Comparison of ENCODE assay signal across 8 cellular contexts in the genomic region with DNA sequence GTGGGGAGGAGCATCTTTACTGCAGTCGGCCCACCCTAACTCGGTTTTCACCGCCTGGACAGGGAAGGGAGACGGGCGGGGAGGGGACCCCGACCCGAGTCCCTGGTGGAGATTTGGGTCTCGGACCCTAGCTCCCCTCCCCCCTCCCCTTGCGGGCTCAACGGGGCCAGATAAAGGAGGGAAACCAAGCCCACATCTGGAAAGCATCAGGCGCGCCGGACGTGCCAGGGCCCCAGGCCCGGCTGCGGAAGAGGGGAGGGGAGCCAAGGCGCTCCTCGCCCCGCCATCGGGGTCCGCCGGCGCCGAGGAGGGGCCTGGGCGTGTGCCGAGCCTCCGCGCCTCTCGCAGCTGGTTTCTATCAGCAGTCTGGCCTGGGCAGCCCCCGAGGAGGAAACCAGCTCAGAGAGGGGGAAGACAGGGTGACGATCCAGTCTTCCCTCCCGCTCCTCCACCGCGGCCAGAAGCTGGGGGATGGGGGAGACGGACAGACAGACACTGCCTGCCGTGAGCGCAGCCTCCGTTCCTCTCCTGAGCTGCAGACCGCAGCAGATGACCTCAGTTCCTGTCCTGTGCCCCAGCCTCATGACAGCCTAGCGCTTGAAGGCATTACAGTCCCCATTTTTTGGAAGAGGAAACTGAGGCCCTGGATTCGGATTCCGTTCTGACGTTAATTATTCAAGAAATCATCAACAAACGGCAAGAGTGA. TPM values are rescaled to one million over a fixed set of nuclear protein-coding genes. Genes with fewer than 3 reads are reported as not detected.
A peak's percentile ranks its signal among the peaks of the same experiment; 100 is the strongest.
DNase-seq lines count a peak whose midpoint lies in the region; ATAC-seq, FAIRE-seq and TF ChIP-seq lines count a peak whose summit lies in the region.

No MANE protein-coding gene starts in this region.

- peaks cover 5% of the 10 kb centered on the region for H3K4me1 Mint-ChIP-seq in type B pancreatic cell (ENCODE audit: unreplicated experiment)

- H3K4me2 ChIP-seq in HepG2 (ENCODE audit: low read depth, low read length): peak overlapping the region; percentile 68

- TF ChIP-seq EP300 in HepG2 (IDR thresholded peaks at IDR 0.05; ENCODE audit: low read depth in 2 of 2, low read length in 2 of 2) (no peak), HepG2 (CRISPR knock-in tag; IDR thresholded peaks at IDR 0.05; ENCODE audit: borderline replicate concordance) (no peak)

- DNase-seq in NOMO-1 treated with DMSO at 0.1 percent for 48 hours (lab: John Stamatoyannopoulos, UW; ENCODE audit: unreplicated experiment) (peak; percentile 50), NOMO-1 treated with dmso at 0.1 percent for 144 hours (lab: John Stamatoyannopoulos, UW; ENCODE audit: unreplicated experiment) (no peak), NCI-H1105 (lab: John Stamatoyannopoulos, UW) (peak; percentile 61), caudate nucleus (lab: John Stamatoyannopoulos, UW) (peak in 4 of 61 donors; percentile 16 to 70 (median 28)), HepG2 (ENCODE audit: low spot score) (no peak), type B pancreatic cell (ENCODE audit: extremely low spot score, unreplicated experiment) (peak; percentile 88), GM19240 (ENCODE audit: insufficient read length, low spot score) (no peak)

- peak overlapping the region; percentile 93 for H3K27ac ChIP-seq in caudate nucleus (ENCODE audit: low read depth, low read length)
- H3K27ac ChIP-seq in HepG2 (ENCODE audit: extremely low read length, insufficient read depth, low read length): no peak overlapping the region

- no peak for FAIRE-seq in HepG2 (lab: Jason Lieb, UNC)

- peaks cover 27% of the 10 kb centered on the region for H3K4me1 ChIP-seq in HepG2 (ENCODE audit: insufficient read depth, low read length)

- no peaks in the 10 kb centered on the region for H3K36me3 Mint-ChIP-seq in type B pancreatic cell

- no peaks in the 10 kb centered on the region for H3K36me3 ChIP-seq in HepG2 (replicated peaks in 1 of 2; ENCODE audit: control insufficient read depth in 1 of 2, insufficient read depth in 2 of 2, low read length in 2 of 2)

- no peaks in the 10 kb centered on the region for H3K9me3 ChIP-seq in HepG2 (ENCODE audit: low read length)

- H3K27me3 ChIP-seq in HepG2 (ENCODE audit: control insufficient read depth in 1 of 2, insufficient read depth in 2 of 2, low read length in 2 of 2): peaks cover 3 to 48% of the 10 kb centered on the region in 2 experiments; a peak in 4 of 5 replicates

- CTCF ChIA-PET in HepG2 (lab: Yijun Ruan, JAX; ENCODE audit: low intra/inter-chr PET ratio, low total read pairs): no interaction called here

- ATAC-seq in HepG2: no peak; the same call in 2 of the 3 replicates
- ATAC-seq in GM18858 (IDR thresholded peaks at IDR 0.05; ENCODE audit: unreplicated experiment): no peak

- no peaks in the 10 kb centered on the region for H4K20me1 ChIP-seq in HepG2 (ENCODE audit: insufficient read depth, low read length)

- in situ Hi-C loops in HepG2 (cut with HindIII; ENCODE audit: extremely low pct_ligation_motif_present, low pct_unique_long_range_greater_than_20kb): no loop called here

- H3K27me3 Mint-ChIP-seq in type B pancreatic cell: peaks cover 41% of the 10 kb centered on the region

- no peaks in the 10 kb centered on the region for H3K79me2 ChIP-seq in HepG2 (ENCODE audit: insufficient read depth, low read length)

- 0 out of 2 replicates have a peak overlapping the region, but pooled peaks have one; percentile 16 for H3K9ac ChIP-seq in HepG2 (ENCODE audit: insufficient read depth, low read depth, low read length)

- H3K27ac Mint-ChIP-seq in type B pancreatic cell: no peak overlapping the region

- WGBS in HepG2 (ENCODE audit: low lambda C conversion rate): 20% methylated on average over 13 of the region's 44 CpGs

- no peak for TF ChIP-seq CTCF in HepG2 (CRISPR knock-in tag; IDR thresholded peaks at IDR 0.05)
- no peak for TF ChIP-seq CTCF in type B pancreatic cell (conservative IDR thresholded peaks at IDR 0.05)

- POLR2A ChIA-PET in HepG2 (lab: Yijun Ruan, JAX): no interaction called here

- H3K4me3 Mint-ChIP-seq in type B pancreatic cell: no peak overlapping the region

- intact Hi-C loops in HepG2 (cut with micrococcal nuclease; ENCODE audit: unreplicated experiment): no loop called here

- no peak for TF ChIP-seq RAD21 in HepG2 (CRISPR knock-in tag; IDR thresholded peaks at IDR 0.05)

- TF ChIP-seq POLR2A in HepG2 (IDR thresholded peaks at IDR 0.05; ENCODE audit: insufficient read depth in 1 of 2, low read depth in 2 of 2, low read length in 2 of 2): no peak

- H3K9me3 Mint-ChIP-seq in type B pancreatic cell: no peaks in the 10 kb centered on the region

- BruUV-seq in HepG2 (replicated peaks; lab: Mats Ljungman, UMichigan): no TSS peak

- H2AFZ ChIP-seq in HepG2 (ENCODE audit: low read length): no peak overlapping the region

- peak overlapping the region; percentile 7 to 69 (median 41); a peak in 5 of 6 replicates for H3K4me3 ChIP-seq in HepG2 (replicated peaks in 1 of 3; ENCODE audit: insufficient read depth in 1 of 3, low read depth in 2 of 3, low read length in 3 of 3)

RNA-seq across cellular contexts. Expression of a gene that starts 3.5 kb away (rescaled TPM):
- not detected in 2 replicates for total RNA-seq in HepG2 (2016; rRNA removed; fragmentation: Illumina TruSeq; extraction: Trizol)
- total RNA-seq in HepG2 (2016; cell fraction: cytosol; rRNA removed; fragmentation: Illumina TruSeq; extraction: Trizol; ENCODE audit: low read depth): not detected in 2 replicates
- total RNA-seq in HepG2 (2016; cell fraction: insoluble cytoplasmic fraction; rRNA removed; fragmentation: Illumina TruSeq; extraction: Trizol): not detected in 2 replicates
- not detected in 2 replicates for total RNA-seq in HepG2 (2016; cell fraction: membrane; rRNA removed; fragmentation: Illumina TruSeq; extraction: Trizol)
- not detected in 2 replicates for total RNA-seq in HepG2 (2016; cell fraction: nucleus; rRNA removed; fragmentation: Illumina TruSeq; extraction: Trizol)
- not detected in 2 replicates for polyA plus RNA-seq in HepG2 (2011; rRNA removed)
- polyA plus RNA-seq in HepG2 (2011; cell fraction: cytosol; rRNA removed): not detected in 2 replicates
- polyA plus RNA-seq in HepG2 (2011; cell fraction: nucleus; rRNA removed): not detected in 2 replicates
- polyA plus RNA-seq in HepG2 (2012): not detected in 2 replicates
- not detected in 2 replicates for polyA plus RNA-seq in HepG2 (2016; cell fraction: cytosol; fragmentation: Illumina TruSeq; extraction: Trizol; ENCODE audit: low read depth)
- polyA plus RNA-seq in HepG2 (2016; cell fraction: insoluble cytoplasmic fraction; fragmentation: Illumina TruSeq; extraction: Trizol; ENCODE audit: low read depth): not detected in 2 replicates
- polyA plus RNA-seq in HepG2 (2016; cell fraction: membrane; fragmentation: Illumina TruSeq; extraction: Trizol; ENCODE audit: low read depth): not detected in 2 replicates
- not detected in 2 replicates for polyA plus RNA-seq in HepG2 (2016; cell fraction: nucleus; fragmentation: Illumina TruSeq; extraction: Trizol; ENCODE audit: insufficient read depth, low read depth)
- polyA minus RNA-seq in HepG2 (2011; rRNA and poly(A)+ RNA removed; ENCODE audit: low replicate concordance): not detected in 2 replicates
- not detected in 2 replicates for polyA minus RNA-seq in HepG2 (2011; cell fraction: cytosol; rRNA and poly(A)+ RNA removed)
- not detected in 2 replicates for polyA minus RNA-seq in HepG2 (2011; cell fraction: nucleus; rRNA and poly(A)+ RNA removed)
- total RNA-seq in type B pancreatic cell (ENCODE audit: low replicate concordance): 2.4 TPM in 1 of 2 replicates, not detected in the other

RNA-seq across cellular contexts. Expression of a gene that starts 14.6 kb away (rescaled TPM):
- not detected in 2 replicates for total RNA-seq in HepG2 (2016; rRNA removed; fragmentation: Illumina TruSeq; extraction: Trizol)
- total RNA-seq in HepG2 (2016; cell fraction: cytosol; rRNA removed; fragmentation: Illumina TruSeq; extraction: Trizol; ENCODE audit: low read depth): not detected in 2 replicates
- total RNA-seq in HepG2 (2016; cell fraction: insoluble cytoplasmic fraction; rRNA removed; fragmentation: Illumina TruSeq; extraction: Trizol): not detected in 2 replicates
- not detected in 2 replicates for total RNA-seq in HepG2 (2016; cell fraction: membrane; rRNA removed; fragmentation: Illumina TruSeq; extraction: Trizol)
- total RNA-seq in HepG2 (2016; cell fraction: nucleus; rRNA removed; fragmentation: Illumina TruSeq; extraction: Trizol): not detected in 2 replicates
- polyA plus RNA-seq in HepG2 (2011; rRNA removed): not detected in 2 replicates
- polyA plus RNA-seq in HepG2 (2011; cell fraction: cytosol; rRNA removed): not detected in 2 replicates
- polyA plus RNA-seq in HepG2 (2011; cell fraction: nucleus; rRNA removed): not detected in 2 replicates
- not detected in 2 replicates for polyA plus RNA-seq in HepG2 (2012)
- polyA plus RNA-seq in HepG2 (2016; cell fraction: cytosol; fragmentation: Illumina TruSeq; extraction: Trizol; ENCODE audit: low read depth): not detected in 2 replicates
- polyA plus RNA-seq in HepG2 (2016; cell fraction: insoluble cytoplasmic fraction; fragmentation: Illumina TruSeq; extraction: Trizol; ENCODE audit: low read depth): not detected in 2 replicates
- not detected in 2 replicates for polyA plus RNA-seq in HepG2 (2016; cell fraction: membrane; fragmentation: Illumina TruSeq; extraction: Trizol; ENCODE audit: low read depth)
- polyA plus RNA-seq in HepG2 (2016; cell fraction: nucleus; fragmentation: Illumina TruSeq; extraction: Trizol; ENCODE audit: insufficient read depth, low read depth): not detected in 2 replicates
- 0.09 TPM in 1 of 2 replicates, not detected in the other for polyA minus RNA-seq in HepG2 (2011; rRNA and poly(A)+ RNA removed; ENCODE audit: low replicate concordance)
- polyA minus RNA-seq in HepG2 (2011; cell fraction: cytosol; rRNA and poly(A)+ RNA removed): not detected in 2 replicates
- polyA minus RNA-seq in HepG2 (2011; cell fraction: nucleus; rRNA and poly(A)+ RNA removed): not detected in 2 replicates
- total RNA-seq in type B pancreatic cell (ENCODE audit: low replicate concordance): 0.46 TPM in 1 of 2 replicates, not detected in the other

RNA-seq across cellular contexts. Expression of a gene that starts 21.5 kb away (rescaled TPM):
- total RNA-seq in HepG2 (2016; rRNA removed; fragmentation: Illumina TruSeq; extraction: Trizol) (0.04 TPM in 1 of 2 replicates, not detected in the other), type B pancreatic cell (ENCODE audit: low replicate concordance) (1.3 and 24.5 TPM in 2 replicates)
- 0.09 and 0.10 TPM in 2 replicates for total RNA-seq in HepG2 (2016; cell fraction: cytosol; rRNA removed; fragmentation: Illumina TruSeq; extraction: Trizol; ENCODE audit: low read depth)
- 0.04 TPM in 1 of 2 replicates, not detected in the other for total RNA-seq in HepG2 (2016; cell fraction: insoluble cytoplasmic fraction; rRNA removed; fragmentation: Illumina TruSeq; extraction: Trizol)
- not detected in 2 replicates for total RNA-seq in HepG2 (2016; cell fraction: membrane; rRNA removed; fragmentation: Illumina TruSeq; extraction: Trizol)
- not detected in 2 replicates for total RNA-seq in HepG2 (2016; cell fraction: nucleus; rRNA removed; fragmentation: Illumina TruSeq; extraction: Trizol)
- polyA plus RNA-seq in HepG2 (2011; rRNA removed): 0.04 TPM in 1 of 2 replicates, not detected in the other
- 0.03 TPM in 2 replicates for polyA plus RNA-seq in HepG2 (2011; cell fraction: cytosol; rRNA removed)
- not detected in 2 replicates for polyA plus RNA-seq in HepG2 (2011; cell fraction: nucleus; rRNA removed)
- polyA plus RNA-seq in HepG2 (2012): not detected in 2 replicates
- polyA plus RNA-seq in HepG2 (2016; cell fraction: cytosol; fragmentation: Illumina TruSeq; extraction: Trizol; ENCODE audit: low read depth): 0.07 TPM in 1 of 2 replicates, not detected in the other
- not detected in 2 replicates for polyA plus RNA-seq in HepG2 (2016; cell fraction: insoluble cytoplasmic fraction; fragmentation: Illumina TruSeq; extraction: Trizol; ENCODE audit: low read depth)
- not detected in 2 replicates for polyA plus RNA-seq in HepG2 (2016; cell fraction: membrane; fragmentation: Illumina TruSeq; extraction: Trizol; ENCODE audit: low read depth)
- polyA plus RNA-seq in HepG2 (2016; cell fraction: nucleus; fragmentation: Illumina TruSeq; extraction: Trizol; ENCODE audit: insufficient read depth, low read depth): 0.16 TPM in 1 of 2 replicates, not detected in the other
- polyA minus RNA-seq in HepG2 (2011; rRNA and poly(A)+ RNA removed; ENCODE audit: low replicate concordance): 0.09 TPM in 1 of 2 replicates, not detected in the other
- polyA minus RNA-seq in HepG2 (2011; cell fraction: cytosol; rRNA and poly(A)+ RNA removed): not detected in 2 replicates
- not detected in 2 replicates for polyA minus RNA-seq in HepG2 (2011; cell fraction: nucleus; rRNA and poly(A)+ RNA removed)

RNA-seq across cellular contexts. Expression of a gene that starts 38.4 kb away (rescaled TPM):
- total RNA-seq in HepG2 (2016; rRNA removed; fragmentation: Illumina TruSeq; extraction: Trizol) (258 and 314 TPM in 2 replicates), type B pancreatic cell (ENCODE audit: low replicate concordance) (315 and 335 TPM in 2 replicates)
- total RNA-seq in HepG2 (2016; cell fraction: cytosol; rRNA removed; fragmentation: Illumina TruSeq; extraction: Trizol; ENCODE audit: low read depth): 219 and 253 TPM in 2 replicates
- total RNA-seq in HepG2 (2016; cell fraction: insoluble cytoplasmic fraction; rRNA removed; fragmentation: Illumina TruSeq; extraction: Trizol): 270 and 297 TPM in 2 replicates
- 322 and 352 TPM in 2 replicates for total RNA-seq in HepG2 (2016; cell fraction: membrane; rRNA removed; fragmentation: Illumina TruSeq; extraction: Trizol)
- 95.5 and 96.2 TPM in 2 replicates for total RNA-seq in HepG2 (2016; cell fraction: nucleus; rRNA removed; fragmentation: Illumina TruSeq; extraction: Trizol)
- polyA plus RNA-seq in HepG2 (2011; rRNA removed): 232 and 239 TPM in 2 replicates
- polyA plus RNA-seq in HepG2 (2011; cell fraction: cytosol; rRNA removed): 211 and 281 TPM in 2 replicates
- polyA plus RNA-seq in HepG2 (2011; cell fraction: nucleus; rRNA removed): 146 and 178 TPM in 2 replicates
- polyA plus RNA-seq in HepG2 (2012): 277 and 325 TPM in 2 replicates
- polyA plus RNA-seq in HepG2 (2016; cell fraction: cytosol; fragmentation: Illumina TruSeq; extraction: Trizol; ENCODE audit: low read depth): 495 and 575 TPM in 2 replicates
- 466 and 539 TPM in 2 replicates for polyA plus RNA-seq in HepG2 (2016; cell fraction: insoluble cytoplasmic fraction; fragmentation: Illumina TruSeq; extraction: Trizol; ENCODE audit: low read depth)
- 497 and 555 TPM in 2 replicates for polyA plus RNA-seq in HepG2 (2016; cell fraction: membrane; fragmentation: Illumina TruSeq; extraction: Trizol; ENCODE audit: low read depth)
- polyA plus RNA-seq in HepG2 (2016; cell fraction: nucleus; fragmentation: Illumina TruSeq; extraction: Trizol; ENCODE audit: insufficient read depth, low read depth): 259 and 261 TPM in 2 replicates
- polyA minus RNA-seq in HepG2 (2011; rRNA and poly(A)+ RNA removed; ENCODE audit: low replicate concordance): 66.6 and 121 TPM in 2 replicates
- polyA minus RNA-seq in HepG2 (2011; cell fraction: cytosol; rRNA and poly(A)+ RNA removed): 58.1 and 58.6 TPM in 2 replicates
- 33.0 and 37.0 TPM in 2 replicates for polyA minus RNA-seq in HepG2 (2011; cell fraction: nucleus; rRNA and poly(A)+ RNA removed)

Comparison
In these comparisons a context has a peak if more than half of its experiments do, and no peak if none do; other contexts are left out.
1. DNase-seq: peak in NOMO-1 treated with DMSO at 0.1 percent for 48 hours (single experiment), NCI-H1105 (single experiment) and type B pancreatic cell (single experiment); none in NOMO-1 treated with dmso at 0.1 percent for 144 hours (single experiment), HepG2 (single experiment) and GM19240 (single experiment).